Comparison of ENCODE assay signal across 9 cellular contexts in the genomic region with DNA sequence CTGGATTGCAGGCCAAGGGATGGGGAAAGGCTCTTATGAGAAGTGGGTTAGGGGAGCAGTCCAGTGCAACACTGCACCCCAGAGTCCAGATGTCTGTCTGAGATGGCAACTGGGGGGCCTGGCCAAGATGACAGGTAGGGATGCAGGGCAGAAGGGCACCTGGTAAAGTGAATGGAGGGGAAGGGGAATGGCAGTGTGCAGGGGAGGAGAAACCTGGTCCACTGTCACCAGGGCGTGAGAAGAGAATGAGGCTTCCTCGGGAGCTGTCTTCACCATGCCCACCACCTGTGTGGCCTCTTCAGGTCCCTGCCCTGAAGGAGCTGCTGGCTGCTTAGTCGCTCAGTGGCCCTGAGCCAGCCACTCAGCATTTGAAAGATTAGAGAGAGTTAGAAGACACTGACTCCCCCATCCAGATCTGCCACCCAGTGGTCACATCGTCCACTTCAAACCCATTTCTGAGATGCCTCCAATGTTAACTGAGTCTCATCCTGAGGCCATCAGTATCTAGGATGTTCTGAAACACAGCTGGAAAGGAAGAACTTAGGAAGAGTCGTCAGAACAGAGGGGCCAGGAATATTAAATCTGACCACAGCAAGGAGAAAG. TPM values are rescaled to one million over a fixed set of nuclear protein-coding genes. Genes with fewer than 3 reads are reported as not detected.
DNase-seq lines count a peak whose midpoint lies in the region; ATAC-seq, FAIRE-seq and TF ChIP-seq lines count a peak whose summit lies in the region.
"Had no signal": no experiment of that assay in that cellular context is flagged by ENCODE, and none has a peak within 500 bp of the region (broad histone marks: within the 10 kb centered on the region; RNA-seq: fewer than 3 reads in every experiment).

No MANE protein-coding gene starts in this region.

- POLR2A ChIA-PET in activated CD4-positive, alpha-beta T cell treated with anti-CD3 and anti-CD28 coated beads, Interleukin-2, amount 10 ng/mL, durations not matched to agents 7 days and 5 days (lab: Charles Lee) = no interaction called here
- POLR2A ChIA-PET in activated CD4-positive, alpha-beta T cell treated with anti-CD3 and anti-CD28 coated beads for 36 hours (lab: Charles Lee) = no interaction called here
- POLR2A ChIA-PET in HepG2 (lab: Yijun Ruan, JAX) = no interaction called here

- intact Hi-C loops in activated CD4-positive, alpha-beta T cell treated with anti-CD3 and anti-CD28 coated beads for 36 hours (cut with DNase I, micrococcal nuclease) = loop anchor here (5.0 to 10.0 kb wide), 3 partner anchors 131 to 424 kb away; no protein-coding TSS in a partner anchor
- intact Hi-C loops in breast epithelium (cut with DNase I; ENCODE audit: low total_unique reads) = no loop called here
- intact Hi-C loops in HepG2 (cut with micrococcal nuclease; ENCODE audit: unreplicated experiment) = no loop called here

- no peaks in the 10 kb centered on the region for H3K9me3 Mint-ChIP-seq in activated CD4-positive, alpha-beta T cell treated with anti-CD3 and anti-CD28 coated beads, Interleukin-2, amount 10 ng/mL, durations not matched to agents 7 days and 5 days
- H3K9me3 Mint-ChIP-seq in activated CD4-positive, alpha-beta T cell treated with anti-CD3 and anti-CD28 coated beads for 36 hours (ENCODE audit: low read depth) = no peaks in the 10 kb centered on the region
- no peaks in the 10 kb centered on the region for H3K9me3 Mint-ChIP-seq in activated T-cell treated with anti-CD3 and anti-CD28 coated beads, Interleukin-2, amount 50 U/mL, for 4 hours
- H3K9me3 Mint-ChIP-seq: CD4-positive, CD25-positive, alpha-beta regulatory T cell had no signal

- in situ Hi-C loops in HepG2 (cut with HindIII; ENCODE audit: extremely low pct_ligation_motif_present, low pct_unique_long_range_greater_than_20kb) = no loop called here

- TF ChIP-seq RAD21 in HepG2 (CRISPR knock-in tag; IDR thresholded peaks at IDR 0.05) = no peak

- no peak for TF ChIP-seq POLR2A in breast epithelium (IDR thresholded peaks at IDR 0.05)
- TF ChIP-seq POLR2A in HepG2 (IDR thresholded peaks at IDR 0.05; ENCODE audit: insufficient read depth in 1 of 2, low read depth in 2 of 2, low read length in 2 of 2) = no peak

- H3K27me3 ChIP-seq in breast epithelium (no peaks in the 10 kb centered on the region), HepG2 (ENCODE audit: control insufficient read depth in 1 of 2, insufficient read depth in 2 of 2, low read length in 2 of 2) (peaks cover 5 to 40% of the 10 kb centered on the region in 2 experiments; a peak in 3 of 5 replicates)

- no peaks in the 10 kb centered on the region for H3K79me2 ChIP-seq in HepG2 (ENCODE audit: insufficient read depth, low read length)

- peaks cover 69% of the 10 kb centered on the region for H3K4me1 Mint-ChIP-seq in activated CD4-positive, alpha-beta T cell treated with anti-CD3 and anti-CD28 coated beads, Interleukin-2, amount 10 ng/mL, durations not matched to agents 7 days and 5 days
- peaks cover 45% of the 10 kb centered on the region for H3K4me1 Mint-ChIP-seq in activated CD4-positive, alpha-beta T cell treated with anti-CD3 and anti-CD28 coated beads for 36 hours
- H3K4me1 Mint-ChIP-seq in activated T-cell treated with anti-CD3 and anti-CD28 coated beads, Interleukin-2, amount 50 U/mL, for 4 hours (ENCODE audit: low read depth) = peaks cover 83% of the 10 kb centered on the region

- peaks cover 13% of the 10 kb centered on the region for H3K27me3 Mint-ChIP-seq in activated CD4-positive, alpha-beta T cell treated with anti-CD3 and anti-CD28 coated beads, Interleukin-2, amount 10 ng/mL, durations not matched to agents 7 days and 5 days
- no peaks in the 10 kb centered on the region for H3K27me3 Mint-ChIP-seq in activated CD4-positive, alpha-beta T cell treated with anti-CD3 and anti-CD28 coated beads for 36 hours
- no peaks in the 10 kb centered on the region for H3K27me3 Mint-ChIP-seq in activated T-cell treated with anti-CD3 and anti-CD28 coated beads, Interleukin-2, amount 50 U/mL, for 4 hours (ENCODE audit: low read depth)

- H3K4me2 ChIP-seq in HepG2 (ENCODE audit: low read depth, low read length) = no peak overlapping the region

- H3K27ac Mint-ChIP-seq in activated CD4-positive, alpha-beta T cell treated with anti-CD3 and anti-CD28 coated beads, Interleukin-2, amount 10 ng/mL, durations not matched to agents 7 days and 5 days = peak overlapping the region; percentile 39
- no peak overlapping the region for H3K27ac Mint-ChIP-seq in activated CD4-positive, alpha-beta T cell treated with anti-CD3 and anti-CD28 coated beads for 36 hours

- no peak for TF ChIP-seq EP300 in HepG2 (IDR thresholded peaks at IDR 0.05; ENCODE audit: low read depth in 2 of 2, low read length in 2 of 2)
- no peak for TF ChIP-seq EP300 in HepG2 (CRISPR knock-in tag; IDR thresholded peaks at IDR 0.05; ENCODE audit: borderline replicate concordance)

- DNase-seq in activated CD4-positive, alpha-beta T cell treated with anti-CD3 and anti-CD28 coated beads, Interleukin-2, amount 10 ng/mL, durations not matched to agents 7 days and 5 days = no peak
- DNase-seq in activated CD4-positive, alpha-beta T cell treated with anti-CD3 and anti-CD28 coated beads for 36 hours = no peak
- DNase-seq in breast epithelium (ENCODE audit: low spot score in 2 of 2) (no peak), HepG2 (ENCODE audit: low spot score) (no peak), urothelium cell line (ENCODE audit: low spot score) (peak; percentile 78), left lobe of liver (ENCODE audit: low spot score) (no peak)
- DNase-seq in stimulated activated naive CD8-positive, alpha-beta T cell treated with anti-CD3 and anti-CD28 coated beads, Interleukin-15, Interleukin-2, amounts not matched to agents 100 U/mL and 50 U/mL, for 24 hours = no peak
- no peak for DNase-seq in activated T-cell treated with anti-CD3 and anti-CD28 coated beads, Interleukin-2, amount 50 U/mL, for 4 hours
- DNase-seq: CD4-positive, CD25-positive, alpha-beta regulatory T cell had no signal

- H3K36me3 ChIP-seq in breast epithelium (no peaks in the 10 kb centered on the region), HepG2 (replicated peaks in 1 of 2; ENCODE audit: control insufficient read depth in 1 of 2, insufficient read depth in 2 of 2, low read length in 2 of 2) (no peaks in the 10 kb centered on the region)

- CTCF ChIA-PET in activated CD4-positive, alpha-beta T cell treated with anti-CD3 and anti-CD28 coated beads, Interleukin-2, amount 10 ng/mL, durations not matched to agents 7 days and 5 days (lab: Charles Lee) = interaction anchor here (0.7 to 4.3 kb wide), 6 partner anchors 11 to 130 kb away, joined by 3 to 22 read pairs (median 4); no protein-coding TSS in a partner anchor
- CTCF ChIA-PET in activated CD4-positive, alpha-beta T cell treated with anti-CD3 and anti-CD28 coated beads for 36 hours (lab: Charles Lee) = interaction anchor here (0.7 to 2.4 kb wide), 17 partner anchors 11 to 690 kb away, joined by 3 to 10 read pairs (median 4); no protein-coding TSS in a partner anchor
- CTCF ChIA-PET in HepG2 (lab: Yijun Ruan, JAX; ENCODE audit: low intra/inter-chr PET ratio, low total read pairs) = interaction anchor here (5.1 kb wide), 1 partner anchor 90 kb away, joined by 51 read pairs; no protein-coding TSS in a partner anchor

- 24% methylated on average over 5 of the region's 5 CpGs for WGBS in HepG2 (ENCODE audit: low lambda C conversion rate)

- ATAC-seq in activated CD4-positive, alpha-beta T cell treated with anti-CD3 and anti-CD28 coated beads for 36 hours = no peak
- ATAC-seq in HepG2 (no peak), left lobe of liver (no peak)
- ATAC-seq in stimulated activated naive CD8-positive, alpha-beta T cell treated with anti-CD3 and anti-CD28 coated beads, Interleukin-15, Interleukin-2, amounts not matched to agents 100 U/mL and 50 U/mL, for 24 hours = no peak
- ATAC-seq in activated T-cell treated with anti-CD3 and anti-CD28 coated beads, Interleukin-2, amount 50 U/mL, for 4 hours = no peak

- no peak overlapping the region for H3K4me3 Mint-ChIP-seq in activated CD4-positive, alpha-beta T cell treated with anti-CD3 and anti-CD28 coated beads, Interleukin-2, amount 10 ng/mL, durations not matched to agents 7 days and 5 days
- no peak overlapping the region for H3K4me3 Mint-ChIP-seq in activated CD4-positive, alpha-beta T cell treated with anti-CD3 and anti-CD28 coated beads for 36 hours
- no peak overlapping the region for H3K4me3 Mint-ChIP-seq in activated T-cell treated with anti-CD3 and anti-CD28 coated beads, Interleukin-2, amount 50 U/mL, for 4 hours
- H3K4me3 Mint-ChIP-seq: CD4-positive, CD25-positive, alpha-beta regulatory T cell had no signal

- FAIRE-seq in HepG2 (lab: Jason Lieb, UNC) (no peak), urothelium cell line (lab: Jason Lieb, UNC) (peak; percentile 99)

- H3K9me3 ChIP-seq in breast epithelium = no peaks in the 10 kb centered on the region
- H3K9me3 ChIP-seq in HepG2 (ENCODE audit: low read length) = no peaks in the 10 kb centered on the region

- H3K27ac ChIP-seq in breast epithelium = peak overlapping the region; percentile 6 to 42
- no peak overlapping the region for H3K27ac ChIP-seq in HepG2 (ENCODE audit: extremely low read length, insufficient read depth, low read length)

- no peak overlapping the region for H2AFZ ChIP-seq in HepG2 (ENCODE audit: low read length)

- no peaks in the 10 kb centered on the region for H3K36me3 Mint-ChIP-seq in activated CD4-positive, alpha-beta T cell treated with anti-CD3 and anti-CD28 coated beads, Interleukin-2, amount 10 ng/mL, durations not matched to agents 7 days and 5 days (ENCODE audit: low read depth)
- no peaks in the 10 kb centered on the region for H3K36me3 Mint-ChIP-seq in activated CD4-positive, alpha-beta T cell treated with anti-CD3 and anti-CD28 coated beads for 36 hours (ENCODE audit: low read depth)
- no peaks in the 10 kb centered on the region for H3K36me3 Mint-ChIP-seq in activated T-cell treated with anti-CD3 and anti-CD28 coated beads, Interleukin-2, amount 50 U/mL, for 4 hours (ENCODE audit: insufficient read depth)
- H3K36me3 Mint-ChIP-seq: CD4-positive, CD25-positive, alpha-beta regulatory T cell had no signal

- H3K4me3 ChIP-seq in breast epithelium (no peak overlapping the region), HepG2 (replicated peaks in 1 of 3; ENCODE audit: insufficient read depth in 1 of 3, low read depth in 2 of 3, low read length in 3 of 3) (no peak overlapping the region)

- H3K9ac ChIP-seq in HepG2 (ENCODE audit: insufficient read depth, low read depth, low read length) = no peak overlapping the region

- H4K20me1 ChIP-seq in HepG2 (ENCODE audit: insufficient read depth, low read length) = no peaks in the 10 kb centered on the region

- no TSS peak for BruUV-seq in HepG2 (replicated peaks; lab: Mats Ljungman, UMichigan)

- TF ChIP-seq CTCF in breast epithelium (IDR thresholded peaks at IDR 0.05) (no peak), HepG2 (CRISPR knock-in tag; IDR thresholded peaks at IDR 0.05) (no peak)

- H3K4me1 ChIP-seq in breast epithelium (peaks cover 0 to 17% of the 10 kb centered on the region in 2 donors), HepG2 (ENCODE audit: insufficient read depth, low read length) (peaks cover 31% of the 10 kb centered on the region)

RNA-seq across cellular contexts. Expression of a gene that starts 57.3 kb away (rescaled TPM):
- total RNA-seq in activated CD4-positive, alpha-beta T cell treated with anti-CD3 and anti-CD28 coated beads, Interleukin-2, amount 10 ng/mL, durations not matched to agents 7 days and 5 days = 10 to 100 TPM; 36.0 to 39.5 TPM
- total RNA-seq in activated CD4-positive, alpha-beta T cell treated with anti-CD3 and anti-CD28 coated beads for 36 hours = 1 to 10 TPM; 6.3 to 7.1 TPM
- 10 to 100 TPM; 18.7 to 31.5 (median 30.3) TPM for total RNA-seq in breast epithelium
- 9.5 and 9.8 TPM in 2 replicates for total RNA-seq in HepG2 (2016; rRNA removed; fragmentation: Illumina TruSeq; extraction: Trizol)
- 0.61 and 0.88 TPM in 2 replicates for total RNA-seq in HepG2 (2016; cell fraction: cytosol; rRNA removed; fragmentation: Illumina TruSeq; extraction: Trizol; ENCODE audit: low read depth)
- total RNA-seq in HepG2 (2016; cell fraction: insoluble cytoplasmic fraction; rRNA removed; fragmentation: Illumina TruSeq; extraction: Trizol) = 7.2 and 11.8 TPM in 2 replicates
- 5.6 and 6.4 TPM in 2 replicates for total RNA-seq in HepG2 (2016; cell fraction: membrane; rRNA removed; fragmentation: Illumina TruSeq; extraction: Trizol)
- 9.3 and 10.4 TPM in 2 replicates for total RNA-seq in HepG2 (2016; cell fraction: nucleus; rRNA removed; fragmentation: Illumina TruSeq; extraction: Trizol)
- 7.1 and 7.2 TPM in 2 replicates for polyA plus RNA-seq in HepG2 (2011; rRNA removed)
- polyA plus RNA-seq in HepG2 (2011; cell fraction: cytosol; rRNA removed) = 2.7 and 5.6 TPM in 2 replicates
- polyA plus RNA-seq in HepG2 (2011; cell fraction: nucleus; rRNA removed) = 13.8 and 16.9 TPM in 2 replicates
- 5.4 and 8.7 TPM in 2 replicates for polyA plus RNA-seq in HepG2 (2012)
- polyA plus RNA-seq in HepG2 (2016; cell fraction: cytosol; fragmentation: Illumina TruSeq; extraction: Trizol; ENCODE audit: low read depth) = 0.60 and 0.61 TPM in 2 replicates
- 6.0 and 8.8 TPM in 2 replicates for polyA plus RNA-seq in HepG2 (2016; cell fraction: insoluble cytoplasmic fraction; fragmentation: Illumina TruSeq; extraction: Trizol; ENCODE audit: low read depth)
- polyA plus RNA-seq in HepG2 (2016; cell fraction: membrane; fragmentation: Illumina TruSeq; extraction: Trizol; ENCODE audit: low read depth) = 2.1 and 2.2 TPM in 2 replicates
- polyA plus RNA-seq in HepG2 (2016; cell fraction: nucleus; fragmentation: Illumina TruSeq; extraction: Trizol; ENCODE audit: insufficient read depth, low read depth) = 28.5 and 30.1 TPM in 2 replicates
- polyA minus RNA-seq in HepG2 (2011; rRNA and poly(A)+ RNA removed; ENCODE audit: low replicate concordance) = 9.5 and 51.9 TPM in 2 replicates
- polyA minus RNA-seq in HepG2 (2011; cell fraction: cytosol; rRNA and poly(A)+ RNA removed) = 4.6 and 5.4 TPM in 2 replicates
- polyA minus RNA-seq in HepG2 (2011; cell fraction: nucleus; rRNA and poly(A)+ RNA removed) = 5.1 and 12.0 TPM in 2 replicates
- total RNA-seq in left lobe of liver = 32.8 TPM
- total RNA-seq in activated T-cell treated with anti-CD3 and anti-CD28 coated beads, Interleukin-2, amount 50 U/mL, for 4 hours = 1 to 10 TPM; 1.1 to 6.7 (median 3.7) TPM

Comparison
In these comparisons a context has a peak if more than half of its experiments do, and no peak if none do; other contexts are left out.
1. intact Hi-C loops: an anchor here in activated CD4-positive, alpha-beta T cell treated with anti-CD3 and anti-CD28 coated beads for 36 hours (5.0 to 10.0 kb wide); none called in breast epithelium and HepG2.